1 cellular context compared by ENCODE assay signal in the genomic region with DNA sequence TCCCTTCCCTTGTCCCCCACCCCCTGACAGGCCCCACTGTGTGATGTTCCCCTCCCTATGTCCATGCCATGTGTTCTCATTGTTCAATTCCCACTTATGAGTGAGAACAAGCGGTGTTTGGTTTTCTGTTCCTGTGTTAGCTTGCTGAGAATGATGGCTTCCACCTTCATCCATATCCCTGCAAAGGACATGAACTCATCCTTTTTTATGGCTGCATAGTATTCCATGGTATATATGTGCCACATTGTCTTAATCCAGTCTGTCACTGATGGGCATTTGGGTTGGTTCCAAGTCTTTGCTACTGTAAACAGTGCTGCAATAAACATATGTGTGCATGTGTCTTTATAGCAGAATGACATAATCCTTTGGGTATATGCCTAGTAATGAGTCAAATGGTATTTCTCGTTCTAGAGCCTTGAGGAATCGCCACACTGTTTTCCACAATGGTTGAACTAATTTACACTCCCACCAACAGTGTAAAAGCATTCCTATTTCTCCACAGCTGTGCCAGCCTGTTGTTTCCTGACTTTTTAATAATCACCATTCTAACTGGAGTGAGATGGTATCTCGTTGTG. TPM values are rescaled to one million over a fixed set of nuclear protein-coding genes. Genes with fewer than 3 reads are reported as not detected.
"Had no signal": no experiment of that assay in that cellular context is flagged by ENCODE, and none has a peak within 500 bp of the region (broad histone marks: within the 10 kb centered on the region; RNA-seq: fewer than 3 reads in every experiment).

No MANE protein-coding gene starts in this region.

RNA-seq across cellular contexts. Expression of a gene that starts 40.4 kb away (rescaled TPM):
- total RNA-seq: H7 had no signal
